ENCODE assay signal across 2 cellular contexts in genomic region chr18:48894799-48895346, GRCh38.
TF ChIP-seq lines count a peak whose summit lies in the region.

No MANE protein-coding gene starts in this region.

TF ChIP-seq in HEK293, 187 proteins besides CTCF, POLR2A, EP300 and RAD21:
- peak; percentile 65 for TF ChIP-seq GFI1B (tag by site-specific recombination; IDR thresholded peaks at IDR 0.05)
- TF ChIP-seq EGR2 (tag by site-specific recombination; IDR thresholded peaks at IDR 0.05; ENCODE audit: low read depth): peak; percentile 80; the same call in 1 of the 2 replicates
- TF ChIP-seq ZNF701 (tag by site-specific recombination; IDR thresholded peaks at IDR 0.05): no peak
- TF ChIP-seq ZFP37 (tag by site-specific recombination; IDR thresholded peaks at IDR 0.05): no peak
- TF ChIP-seq ZFHX2 (tag by site-specific recombination; conservative IDR thresholded peaks at IDR 0.05): peak; percentile 83

TF ChIP-seq in H1, 55 proteins besides CTCF, POLR2A, EP300 and RAD21:
- TF ChIP-seq, protein P1, sequence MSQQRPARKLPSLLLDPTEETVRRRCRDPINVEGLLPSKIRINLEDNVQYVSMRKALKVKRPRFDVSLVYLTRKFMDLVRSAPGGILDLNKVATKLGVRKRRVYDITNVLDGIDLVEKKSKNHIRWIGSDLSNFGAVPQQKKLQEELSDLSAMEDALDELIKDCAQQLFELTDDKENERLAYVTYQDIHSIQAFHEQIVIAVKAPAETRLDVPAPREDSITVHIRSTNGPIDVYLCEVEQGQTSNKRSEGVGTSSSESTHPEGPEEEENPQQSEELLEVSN (IDR thresholded peaks at IDR 0.05): no peak
- TF ChIP-seq BCL11A (IDR thresholded peaks at IDR 0.05; ENCODE audit: low read depth in 2 of 2, low read length in 2 of 2): no peak
- TF ChIP-seq JUN (IDR thresholded peaks at IDR 0.05; ENCODE audit: low read depth, low read length): no peak
- TF ChIP-seq EGR1 (IDR thresholded peaks at IDR 0.05; ENCODE audit: borderline replicate concordance, low read depth, low read length): no peak
- TF ChIP-seq POLR2AphosphoS5 (IDR thresholded peaks at IDR 0.05; ENCODE audit: low read depth, low read length): no peak
- no peak for TF ChIP-seq SP2 (IDR thresholded peaks at IDR 0.05; ENCODE audit: low read length)
- no peak for TF ChIP-seq MAX (IDR thresholded peaks at IDR 0.05)
- TF ChIP-seq TEAD4 (IDR thresholded peaks at IDR 0.05; ENCODE audit: low read depth, low read length): no peak
- TF ChIP-seq YY1 (IDR thresholded peaks at IDR 0.05; ENCODE audit: low read depth, low read length): no peak
- no peak for TF ChIP-seq FOSL1 (IDR thresholded peaks at IDR 0.05; ENCODE audit: insufficient read depth, low read depth, low read length)
- TF ChIP-seq SAP30 (IDR thresholded peaks at IDR 0.05; ENCODE audit: insufficient read depth, insufficient replicate concordance, low read length): no peak
- TF ChIP-seq SIN3A (conservative IDR thresholded peaks at IDR 0.05 in 1 of 2, IDR thresholded peaks at IDR 0.05 in 1 of 2; ENCODE audit: low read depth in 1 of 2, low read length in 2 of 2): no peak
- TF ChIP-seq BACH1 (IDR thresholded peaks at IDR 0.05; ENCODE audit: low read length): no peak
- TF ChIP-seq PHF8 (conservative IDR thresholded peaks at IDR 0.05; ENCODE audit: low read depth, low read length): no peak
- no peak for TF ChIP-seq JUND (IDR thresholded peaks at IDR 0.05; ENCODE audit: low read length)
- no peak for TF ChIP-seq POU5F1 (IDR thresholded peaks at IDR 0.05; ENCODE audit: low read depth, low read length)
- no peak for TF ChIP-seq SRF (IDR thresholded peaks at IDR 0.05; ENCODE audit: low read depth, low read length)
- TF ChIP-seq ZNF274 (IDR thresholded peaks at IDR 0.05; ENCODE audit: borderline replicate concordance, extremely low read depth, low read length): no peak
